ENCODE assay signal across 8 cellular contexts in the genomic region with DNA sequence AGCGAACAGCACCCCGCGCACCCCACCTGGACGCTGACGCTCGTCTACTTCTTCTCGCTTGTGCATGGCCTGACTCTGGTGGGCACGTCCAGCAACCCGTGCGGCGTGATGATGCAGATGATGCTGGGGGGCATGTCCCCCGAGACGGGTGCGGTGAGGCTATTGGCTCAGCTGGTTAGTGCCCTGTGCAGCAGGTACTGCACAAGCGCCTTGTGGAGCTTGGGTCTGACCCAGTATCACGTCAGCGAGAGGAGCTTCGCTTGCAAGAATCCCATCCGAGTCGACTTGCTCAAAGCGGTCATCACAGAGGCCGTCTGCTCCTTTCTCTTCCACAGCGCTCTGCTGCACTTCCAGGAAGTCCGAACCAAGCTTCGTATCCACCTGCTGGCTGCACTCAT. TPM values are rescaled to one million over a fixed set of nuclear protein-coding genes. Genes with fewer than 3 reads are reported as not detected.
DNase-seq lines count a peak whose midpoint lies in the region; ATAC-seq and TF ChIP-seq lines count a peak whose summit lies in the region.

No MANE protein-coding gene starts in this region.

- H3K9me3 ChIP-seq in HEK293 (ENCODE audit: control insufficient read depth, insufficient read depth, low read depth, low read length) (no peaks in the 10 kb centered on the region), skeletal muscle satellite cell (replicated peaks; ENCODE audit: low read length) (no peaks in the 10 kb centered on the region)

- H3K27me3 ChIP-seq in skeletal muscle satellite cell (ENCODE audit: control insufficient read depth, insufficient read depth, low read length): no peaks in the 10 kb centered on the region

- POLR2A ChIA-PET in HEK293 (lab: Yijun Ruan, JAX): interaction anchor here (0.8 kb wide), 1 partner anchor 405 kb away, joined by 3 read pairs; no protein-coding TSS in a partner anchor

- H3K4me3 ChIP-seq in HEK293 (ENCODE audit: low read depth, low read length): peak overlapping the region; percentile 42
- H3K4me3 ChIP-seq in skeletal muscle satellite cell (ENCODE audit: low read length): peak overlapping the region; percentile 90

- H3K27ac ChIP-seq in HEK293 (ENCODE audit: extremely low read depth, low read depth, low read length): no peak overlapping the region

- no peaks in the 10 kb centered on the region for H3K4me1 ChIP-seq in HEK293 (ENCODE audit: control insufficient read depth, insufficient read depth, low read length)
- H3K4me1 ChIP-seq in skeletal muscle satellite cell (ENCODE audit: control insufficient read depth, insufficient read depth, low read length): peaks cover 14% of the 10 kb centered on the region

- CTCF ChIA-PET in HEK293 (lab: Yijun Ruan, JAX): interaction anchor here (0.6 to 0.9 kb wide), 2 partner anchors 29 to 507 kb away, joined by 3 to 5 read pairs; no protein-coding TSS in a partner anchor

- peak overlapping the region; percentile 99 for H3K4me2 ChIP-seq in skeletal muscle satellite cell (ENCODE audit: low read length)

- H3K9ac ChIP-seq in skeletal muscle satellite cell (ENCODE audit: low read depth, low read length): peak overlapping the region; percentile 77

- TF ChIP-seq CTCF in HEK293 (tag by site-specific recombination; IDR thresholded peaks at IDR 0.05): peak; percentile 10; the same call in 1 of the 2 replicates

- H3K36me3 ChIP-seq in HEK293 (ENCODE audit: control insufficient read depth in 2 of 2, insufficient read depth in 1 of 2, low read length in 2 of 2): peaks cover 0 to 3% of the 10 kb centered on the region in 2 experiments; a peak in 1 of 3 replicates
- no peaks in the 10 kb centered on the region for H3K36me3 ChIP-seq in skeletal muscle satellite cell (ENCODE audit: insufficient read depth, low read length)

- DNase-seq in Daoy (ENCODE audit: low read depth) (peak; percentile 24), NCI-H774 (lab: John Stamatoyannopoulos, UW) (peak; percentile 47), T47D (ENCODE audit: low read depth in 1 of 2, low spot score in 1 of 2) (peak; percentile 60 to 80), inferior parietal cortex (ENCODE audit: extremely low spot score) (peak; percentile 46), NCI-H1694 (lab: John Stamatoyannopoulos, UW) (no peak)

- in situ Hi-C loops in T47D (cut with HindIII; ENCODE audit: low pct_unique_long_range_greater_than_20kb, low sequenced_read_pairs): no loop called here

- ATAC-seq in GM18502 (IDR thresholded peaks at IDR 0.05; ENCODE audit: poor library complexity, unreplicated experiment): no peak

TF ChIP-seq in HEK293, 187 proteins besides CTCF, POLR2A, EP300 and RAD21:
- TF ChIP-seq, protein P1, sequence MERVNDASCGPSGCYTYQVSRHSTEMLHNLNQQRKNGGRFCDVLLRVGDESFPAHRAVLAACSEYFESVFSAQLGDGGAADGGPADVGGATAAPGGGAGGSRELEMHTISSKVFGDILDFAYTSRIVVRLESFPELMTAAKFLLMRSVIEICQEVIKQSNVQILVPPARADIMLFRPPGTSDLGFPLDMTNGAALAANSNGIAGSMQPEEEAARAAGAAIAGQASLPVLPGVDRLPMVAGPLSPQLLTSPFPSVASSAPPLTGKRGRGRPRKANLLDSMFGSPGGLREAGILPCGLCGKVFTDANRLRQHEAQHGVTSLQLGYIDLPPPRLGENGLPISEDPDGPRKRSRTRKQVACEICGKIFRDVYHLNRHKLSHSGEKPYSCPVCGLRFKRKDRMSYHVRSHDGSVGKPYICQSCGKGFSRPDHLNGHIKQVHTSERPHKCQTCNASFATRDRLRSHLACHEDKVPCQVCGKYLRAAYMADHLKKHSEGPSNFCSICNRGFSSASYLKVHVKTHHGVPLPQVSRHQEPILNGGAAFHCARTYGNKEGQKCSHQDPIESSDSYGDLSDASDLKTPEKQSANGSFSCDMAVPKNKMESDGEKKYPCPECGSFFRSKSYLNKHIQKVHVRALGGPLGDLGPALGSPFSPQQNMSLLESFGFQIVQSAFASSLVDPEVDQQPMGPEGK (tag by site-specific recombination; IDR thresholded peaks at IDR 0.05): 0 out of 2 replicates have a peak, but pooled peaks have one; percentile 11
- no peak for TF ChIP-seq ZNF707 (tag by site-specific recombination; IDR thresholded peaks at IDR 0.05)
- no peak for TF ChIP-seq ZNF544 (tag by site-specific recombination; IDR thresholded peaks at IDR 0.05)
- peak; percentile 35; the same call in 1 of the 2 replicates for TF ChIP-seq GLIS2 (tag by site-specific recombination; IDR thresholded peaks at IDR 0.05)
- TF ChIP-seq SCRT1 (tag by site-specific recombination; IDR thresholded peaks at IDR 0.05; ENCODE audit: borderline replicate concordance): 0 out of 2 replicates have a peak, but pooled peaks have one; percentile 22
- TF ChIP-seq, protein P2, sequence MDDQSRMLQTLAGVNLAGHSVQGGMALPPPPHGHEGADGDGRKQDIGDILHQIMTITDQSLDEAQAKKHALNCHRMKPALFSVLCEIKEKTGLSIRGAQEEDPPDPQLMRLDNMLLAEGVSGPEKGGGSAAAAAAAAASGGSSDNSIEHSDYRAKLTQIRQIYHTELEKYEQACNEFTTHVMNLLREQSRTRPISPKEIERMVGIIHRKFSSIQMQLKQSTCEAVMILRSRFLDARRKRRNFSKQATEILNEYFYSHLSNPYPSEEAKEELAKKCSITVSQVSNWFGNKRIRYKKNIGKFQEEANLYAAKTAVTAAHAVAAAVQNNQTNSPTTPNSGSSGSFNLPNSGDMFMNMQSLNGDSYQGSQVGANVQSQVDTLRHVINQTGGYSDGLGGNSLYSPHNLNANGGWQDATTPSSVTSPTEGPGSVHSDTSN (CRISPR knock-in tag; IDR thresholded peaks at IDR 0.05): peak; percentile 41; the same call in 1 of the 2 replicates
- peak; percentile 76 for TF ChIP-seq SCRT2 (tag by site-specific recombination; IDR thresholded peaks at IDR 0.05)
- TF ChIP-seq ZNF777 (tag by site-specific recombination; IDR thresholded peaks at IDR 0.05; ENCODE audit: borderline replicate concordance): 0 out of 2 replicates have a peak, but pooled peaks have one; percentile 45

RNA-seq across cellular contexts. Expression of a gene that starts 0.4 kb away (rescaled TPM):
- total RNA-seq in Daoy (2014; rRNA removed; shearing (Covaris generic)): 0.06 and 0.23 TPM in 2 replicates
- 0.22 and 0.51 TPM in 2 replicates for total RNA-seq in skeletal muscle satellite cell (2012; rRNA removed)

RNA-seq across cellular contexts. Expression of a gene that starts 47.4 kb away (rescaled TPM):
- 236 and 286 TPM in 2 replicates for total RNA-seq in Daoy (2014; rRNA removed; shearing (Covaris generic))
- total RNA-seq in skeletal muscle satellite cell (2012; rRNA removed): 102 and 115 TPM in 2 replicates
